In genomic region chr18:59696311-59697235, GRCh38 we compare ENCODE assay signal across 8 cellular contexts. TPM values are rescaled to one million over a fixed set of nuclear protein-coding genes. Genes with fewer than 3 reads are reported as not detected.
DNase-seq lines count a peak whose midpoint lies in the region; ATAC-seq, FAIRE-seq and TF ChIP-seq lines count a peak whose summit lies in the region.

No MANE protein-coding gene starts in this region.

- no peaks in the 10 kb centered on the region for H3K79me2 ChIP-seq in mammary epithelial cell (ENCODE audit: insufficient read depth, low read length)

- H3K4me2 ChIP-seq in mammary epithelial cell (ENCODE audit: insufficient read depth, low read depth, low read length): peak overlapping the region; percentile 97

- no peaks in the 10 kb centered on the region for H3K27me3 ChIP-seq in mammary epithelial cell (ENCODE audit: insufficient read depth, low read length)
- H3K27me3 ChIP-seq in right lobe of liver: peaks cover 0 to 10% of the 10 kb centered on the region in 2 donors

- H3K27ac ChIP-seq in mammary epithelial cell (ENCODE audit: insufficient read depth, low read depth, low read length) (no peak overlapping the region), right lobe of liver (peak overlapping the region; percentile 24 to 60 (median 40))

- H3K4me1 ChIP-seq in mammary epithelial cell (ENCODE audit: insufficient read depth, low read length) (peaks cover 30% of the 10 kb centered on the region), right lobe of liver (peaks cover 0 to 10% (median 0%) of the 10 kb centered on the region in 4 donors)

- WGBS in mammary epithelial cell (ENCODE audit: low coverage, missing lambda C conversion rate): 2% methylated on average over 39 of the region's 79 CpGs
- WGBS in right lobe of liver (ENCODE audit: insufficient coverage, low coverage, low lambda C conversion rate, missing lambda C conversion rate): 4% methylated on average over 30 of the region's 79 CpGs

- no peaks in the 10 kb centered on the region for H3K36me3 ChIP-seq in mammary epithelial cell (ENCODE audit: insufficient read depth, low read length)
- no peaks in the 10 kb centered on the region for H3K36me3 ChIP-seq in right lobe of liver

- ATAC-seq in GM19397 (IDR thresholded peaks at IDR 0.05; ENCODE audit: unreplicated experiment): peak; percentile 28
- peak; percentile 38 for ATAC-seq in HG03442 (IDR thresholded peaks at IDR 0.05; ENCODE audit: unreplicated experiment)
- peak; percentile 27 to 46 (median 29) for ATAC-seq in right lobe of liver
- no peak for ATAC-seq in GM18505 (IDR thresholded peaks at IDR 0.05; ENCODE audit: unreplicated experiment)

- BruUV-seq in mammary epithelial cell (replicated peaks; lab: Mats Ljungman, UMichigan): no TSS peak

- DNase-seq in mammary epithelial cell: peak; percentile 72
- no peak for DNase-seq in right lobe of liver
- no peak for DNase-seq in urothelium cell line (ENCODE audit: low spot score)
- DNase-seq in HT-29 (ENCODE audit: low spot score): no peak
- DNase-seq in kidney glomerular epithelial cell (lab: John Stamatoyannopoulos, UW): no peak

- no peaks in the 10 kb centered on the region for H4K20me1 ChIP-seq in mammary epithelial cell (ENCODE audit: insufficient read depth, low read length)

- peak overlapping the region; percentile 29 for H3K9ac ChIP-seq in mammary epithelial cell (ENCODE audit: insufficient read depth, low read length)

- no peaks in the 10 kb centered on the region for H3K9me3 ChIP-seq in mammary epithelial cell (replicated peaks; ENCODE audit: insufficient read depth, low read length)
- no peaks in the 10 kb centered on the region for H3K9me3 ChIP-seq in right lobe of liver

- intact Hi-C loops in mammary epithelial cell (cut with micrococcal nuclease) (loop anchor here (1.0 to 2.0 kb wide), 6 partner anchors 20 to 237 kb away; no protein-coding TSS in a partner anchor), right lobe of liver (cut with DNase I) (no loop called here)

- peak overlapping the region; percentile 89 for H2AFZ ChIP-seq in mammary epithelial cell (ENCODE audit: low read depth, low read length)

- peak; percentile 5 for FAIRE-seq in urothelium cell line (lab: Jason Lieb, UNC)

- H3K4me3 ChIP-seq in mammary epithelial cell (replicated peaks in 1 of 3; ENCODE audit: insufficient read depth in 1 of 3, low read depth in 2 of 3, low read length in 3 of 3) (peak overlapping the region; percentile 42 to 85 (median 78)), right lobe of liver (peak overlapping the region; percentile 28 to 45 (median 38))

- in situ Hi-C loops in mammary epithelial cell (cut with MboI; ENCODE audit: low sequenced_read_pairs in 2 of 2): loop anchor here in 1 of 2 donors (5.0 to 10.0 kb wide), 2 partner anchors 62 to 126 kb away; no protein-coding TSS in a partner anchor

- dilution Hi-C loops in mammary epithelial cell (cut with HindIII; ENCODE audit: low sequenced_read_pairs): no loop called here

- TF ChIP-seq POLR2A in right lobe of liver (IDR thresholded peaks at IDR 0.05): no peak
- TF ChIP-seq POLR2A in GM18505 (IDR thresholded peaks at IDR 0.05; ENCODE audit: borderline replicate concordance, extremely low read depth, insufficient read depth, insufficient read length): no peak

- TF ChIP-seq CTCF in mammary epithelial cell (conservative IDR thresholded peaks at IDR 0.05 in 1 of 2, IDR thresholded peaks at IDR 0.05 in 1 of 2; ENCODE audit: extremely low read depth in 1 of 2, insufficient read depth in 1 of 2, low read depth in 1 of 2, low read length in 2 of 2) (no peak), right lobe of liver (IDR thresholded peaks at IDR 0.05) (no peak)

- CTCF ChIA-PET in mammary epithelial cell (lab: Charles Lee; ENCODE audit: low non-redundant PET): interaction anchor here (0.5 to 1.9 kb wide), 13 partner anchors 35 to 1387 kb away, joined by 3 to 25 read pairs (median 4); no protein-coding TSS in a partner anchor

RNA-seq across cellular contexts. Expression of gene CCBE1, which starts 0.7 kb away (rescaled TPM):
- 10 to 100 TPM in 1 of 2 donors, under 1 TPM in 1; 0.50 to 18.4 TPM for total RNA-seq in mammary epithelial cell
- 14.9 TPM for polyA plus RNA-seq in mammary epithelial cell
- polyA minus RNA-seq in mammary epithelial cell: 4.8 TPM
- 1 to 10 TPM; 2.7 to 6.9 (median 4.3) TPM for total RNA-seq in right lobe of liver
- total RNA-seq in HT-29 (2014; rRNA removed; shearing (Covaris generic)): not detected in 2 replicates
